ENCODE assay signal across 8 cellular contexts in the genomic region with DNA sequence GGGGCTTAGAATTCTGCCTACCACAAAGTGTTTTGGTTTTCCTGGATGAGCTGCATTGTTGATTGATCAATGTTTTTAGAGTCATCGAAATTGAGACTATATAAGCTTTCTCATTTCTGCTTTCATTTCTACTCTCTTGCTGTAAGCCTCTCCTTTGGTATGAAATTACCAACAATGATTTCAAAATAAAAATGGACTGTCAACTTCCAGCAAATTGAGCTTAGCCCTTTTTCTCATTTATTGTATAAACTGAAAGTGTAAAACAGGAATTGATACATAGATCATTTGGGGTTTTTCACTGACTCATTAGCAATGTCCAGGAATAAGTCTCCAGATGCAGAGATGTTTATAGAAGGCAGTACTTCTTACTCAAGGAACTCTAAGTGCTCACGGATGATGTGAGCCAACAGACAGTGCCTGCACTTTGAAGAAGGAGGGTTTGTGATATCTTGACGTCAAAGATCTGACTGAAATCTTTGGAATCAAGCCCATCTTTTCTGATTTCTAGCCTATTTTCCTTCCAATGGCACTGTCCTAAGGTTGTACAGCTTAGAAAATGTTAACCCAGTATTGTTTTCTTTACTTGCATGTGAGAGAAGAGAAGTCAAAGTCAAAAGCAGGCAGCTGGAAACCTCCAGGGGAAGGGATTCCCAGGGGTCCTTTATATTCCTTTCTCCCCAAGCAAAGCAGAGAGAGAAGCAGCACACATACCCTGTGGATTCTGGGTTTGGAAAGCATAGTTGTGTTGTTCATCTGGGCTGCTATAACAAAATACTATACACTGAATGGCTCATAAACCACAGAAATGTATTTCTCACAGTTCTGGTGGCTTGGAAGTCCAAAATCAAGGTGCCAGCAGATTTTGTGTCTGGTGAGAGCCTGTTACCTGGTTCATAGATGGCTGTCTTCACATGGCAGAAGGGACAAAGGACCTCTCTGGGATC. TPM values are rescaled to one million over a fixed set of nuclear protein-coding genes. Genes with fewer than 3 reads are reported as not detected.
DNase-seq lines count a peak whose midpoint lies in the region; ATAC-seq and TF ChIP-seq lines count a peak whose summit lies in the region.

No MANE protein-coding gene starts in this region.

- H3K9me3 Mint-ChIP-seq in glutamatergic neuron (ENCODE audit: unreplicated experiment): peaks cover 1% of the 10 kb centered on the region

- no peaks in the 10 kb centered on the region for H4K20me1 ChIP-seq in DND-41 (ENCODE audit: insufficient read depth, low read length)
- no peaks in the 10 kb centered on the region for H4K20me1 ChIP-seq in hepatocyte (ENCODE audit: insufficient read depth, poor library complexity, severe bottlenecking)

- intact Hi-C loops in vagina (cut with DNase I) (no loop called here), Right ventricle myocardium superior (cut with DNase I) (no loop called here)

- no peak for TF ChIP-seq POLR2A in vagina (IDR thresholded peaks at IDR 0.05)

- no peaks in the 10 kb centered on the region for H3K36me3 ChIP-seq in DND-41 (ENCODE audit: insufficient read depth, low read length)
- H3K36me3 ChIP-seq in hepatocyte (replicated peaks; ENCODE audit: insufficient read depth, low read depth): no peaks in the 10 kb centered on the region
- no peaks in the 10 kb centered on the region for H3K36me3 ChIP-seq in vagina

- no peak overlapping the region for H3K27ac Mint-ChIP-seq in glutamatergic neuron (ENCODE audit: unreplicated experiment)

- peak overlapping the region; percentile 20 for H3K9ac ChIP-seq in DND-41 (ENCODE audit: low read depth, low read length)

- no peak for TF ChIP-seq CTCF in DND-41 (IDR thresholded peaks at IDR 0.05; ENCODE audit: borderline replicate concordance, extremely low read depth, low read length, poor library complexity, severe bottlenecking)
- TF ChIP-seq CTCF in hepatocyte (IDR thresholded peaks at IDR 0.05; ENCODE audit: poor library complexity): no peak
- no peak for TF ChIP-seq CTCF in vagina (IDR thresholded peaks at IDR 0.05)
- TF ChIP-seq CTCF in glutamatergic neuron (IDR thresholded peaks at IDR 0.05; ENCODE audit: partially characterized antibody, unreplicated experiment): no peak

- H3K27ac ChIP-seq in DND-41 (ENCODE audit: low read length) (peak overlapping the region; percentile 63), hepatocyte (peak overlapping the region; percentile 44), vagina (no peak overlapping the region)

- no peaks in the 10 kb centered on the region for H3K36me3 Mint-ChIP-seq in glutamatergic neuron (ENCODE audit: unreplicated experiment)

- no peaks in the 10 kb centered on the region for H3K27me3 ChIP-seq in DND-41 (ENCODE audit: insufficient read depth, low read length, poor library complexity)
- peaks cover 2% of the 10 kb centered on the region for H3K27me3 ChIP-seq in hepatocyte
- H3K27me3 ChIP-seq in vagina: no peaks in the 10 kb centered on the region

- H3K4me3 ChIP-seq in DND-41 (ENCODE audit: low read depth in 1 of 2, low read length in 2 of 2) (peak overlapping the region in 1 of 2 experiments; percentile 35; a peak in 2 of 4 replicates), hepatocyte (no peak overlapping the region), vagina (no peak overlapping the region)

- H3K4me1 Mint-ChIP-seq in glutamatergic neuron (ENCODE audit: low read depth, unreplicated experiment): peaks cover 9% of the 10 kb centered on the region

- no peak overlapping the region for H3K4me3 Mint-ChIP-seq in glutamatergic neuron (ENCODE audit: unreplicated experiment)

- no peak for DNase-seq in DND-41
- DNase-seq in RPMI8226: peak; percentile 20
- no peak for DNase-seq in hepatocyte (ENCODE audit: low spot score)
- DNase-seq in NCI-H2081 (lab: John Stamatoyannopoulos, UW): no peak
- no peak for DNase-seq in vagina (ENCODE audit: extremely low spot score in 2 of 2)
- no peak for DNase-seq in Right ventricle myocardium superior
- DNase-seq in glutamatergic neuron: no peak

- H3K79me2 ChIP-seq in DND-41 (ENCODE audit: insufficient read depth, low read length) (no peaks in the 10 kb centered on the region), hepatocyte (no peaks in the 10 kb centered on the region)

- H3K9me2 ChIP-seq in hepatocyte (replicated peaks; ENCODE audit: insufficient read depth): no peaks in the 10 kb centered on the region

- peaks cover under 1% of the 10 kb centered on the region for H3K27me3 Mint-ChIP-seq in glutamatergic neuron (ENCODE audit: unreplicated experiment)

- H3K4me1 ChIP-seq in DND-41 (ENCODE audit: insufficient read depth, low read length) (peaks cover 38% of the 10 kb centered on the region), hepatocyte (ENCODE audit: insufficient read depth) (no peaks in the 10 kb centered on the region), vagina (no peaks in the 10 kb centered on the region)

- H2AFZ ChIP-seq in DND-41 (ENCODE audit: low read depth, low read length): 0 out of 2 replicates have a peak overlapping the region, but pooled peaks have one; percentile 2
- H2AFZ ChIP-seq in hepatocyte: no peak overlapping the region

- no peak; the same call in 2 of the 3 replicates for ATAC-seq in DND-41 (ENCODE audit: insufficient read depth, low read depth)
- ATAC-seq in GM21576 (IDR thresholded peaks at IDR 0.05; ENCODE audit: unreplicated experiment): peak; percentile 32
- no peak for ATAC-seq in Right ventricle myocardium superior (ENCODE audit: poor library complexity)

- H3K9me3 ChIP-seq in DND-41 (ENCODE audit: insufficient read depth, low read length, severe bottlenecking): no peaks in the 10 kb centered on the region
- no peaks in the 10 kb centered on the region for H3K9me3 ChIP-seq in hepatocyte (ENCODE audit: low read depth)
- H3K9me3 ChIP-seq in vagina: no peaks in the 10 kb centered on the region

- WGBS in hepatocyte (ENCODE audit: low lambda C conversion rate, missing lambda C conversion rate): 52% methylated on average over 3 of the region's 3 CpGs

- H3K4me2 ChIP-seq in DND-41 (ENCODE audit: insufficient read depth, low read length) (peak overlapping the region; percentile 60), hepatocyte (no peak overlapping the region)

RNA-seq across cellular contexts. Expression of a gene that starts 19.8 kb away (rescaled TPM):
- total RNA-seq in hepatocyte (43.7 and 64.2 TPM in 2 replicates), vagina (59.7 TPM), Right ventricle myocardium superior (43.3 TPM), glutamatergic neuron (ENCODE audit: unreplicated experiment) (62.5 TPM)
- polyA plus RNA-seq in hepatocyte: 6.9 and 10.0 TPM in 2 replicates
